ENCODE assay signal across 24 cellular contexts in genomic region chr20:46167080-46167479, GRCh38. TPM values are rescaled to one million over a fixed set of nuclear protein-coding genes. Genes with fewer than 3 reads are reported as not detected.
DNase-seq lines count a peak whose midpoint lies in the region; ATAC-seq, FAIRE-seq and TF ChIP-seq lines count a peak whose summit lies in the region.
"Had no signal": no experiment of that assay in that cellular context is flagged by ENCODE, and none has a peak within 500 bp of the region (broad histone marks: within the 10 kb centered on the region; RNA-seq: fewer than 3 reads in every experiment).

No MANE protein-coding gene starts in this region.

- CTCF ChIA-PET in HCT116 (lab: Charles Lee) (interaction anchor here (0.6 to 1.2 kb wide), 2 partner anchors 140 to 832 kb away, joined by 3 read pairs; no protein-coding TSS in a partner anchor), K562 (lab: Yijun Ruan, JAX; ENCODE audit: low intra/inter-chr PET ratio) (no interaction called here)

- TF ChIP-seq POLR2A in HCT116 (IDR thresholded peaks at IDR 0.05; ENCODE audit: borderline replicate concordance, extremely low read depth, insufficient read depth, insufficient read length) (no peak), K562 (conservative IDR thresholded peaks at IDR 0.05) (no peak)

- H3K9ac ChIP-seq in HCT116 (ENCODE audit: low read length) (no peak overlapping the region), K562 (ENCODE audit: insufficient read depth in 1 of 2, low read depth in 2 of 2, low read length in 2 of 2) (no peak overlapping the region)
- H3K9ac ChIP-seq: BLaER1 treated with 17β-estradiol and CSF1 and Interleukin-3, amounts not matched to agents 10 nM and 100 nM had no signal

- H3K36me3 ChIP-seq in HCT116 (ENCODE audit: control insufficient read depth in 1 of 2, insufficient read depth in 2 of 2, low read length in 2 of 2) = no peaks in the 10 kb centered on the region
- H3K36me3 ChIP-seq in K562 (ENCODE audit: control insufficient read depth, insufficient read depth, low read length) = no peaks in the 10 kb centered on the region
- H3K36me3 ChIP-seq: BE2C; BLaER1 treated with 17β-estradiol and CSF1 and Interleukin-3, amounts not matched to agents 10 nM and 100 nM; HAP-1 had no signal

- peak; percentile 52 for FAIRE-seq in HTR-8/SVneo (lab: Jason Lieb, UNC)
- FAIRE-seq in K562 (lab: Jason Lieb, UNC) = no peak
- FAIRE-seq: A549, D721Med, GM12878, GM19239, H54 had no signal

- TF ChIP-seq CTCF in HCT116 (IDR thresholded peaks at IDR 0.05 in 2 of 3, conservative IDR thresholded peaks at IDR 0.05 in 1 of 3; ENCODE audit: borderline replicate concordance in 1 of 3, insufficient read depth in 1 of 3, low read depth in 2 of 3, low read length in 2 of 3) = no peak
- TF ChIP-seq CTCF in K562 (IDR thresholded peaks at IDR 0.05 in 2 of 3, conservative IDR thresholded peaks at IDR 0.05 in 1 of 3; ENCODE audit: insufficient read depth in 2 of 3, low read depth in 1 of 3, low read length in 3 of 3) = no peak

- H2AFZ ChIP-seq in HCT116 (ENCODE audit: low read depth, low read length, poor library complexity, severe bottlenecking) (no peak overlapping the region), K562 (ENCODE audit: low read depth, low read length) (no peak overlapping the region)
- H2AFZ ChIP-seq: GM23338 had no signal

- H3K4me1 ChIP-seq in HCT116 (ENCODE audit: control insufficient read depth in 1 of 2, insufficient read depth in 2 of 2, low read length in 2 of 2) = peaks cover 0 to 5% of the 10 kb centered on the region in 2 experiments; a peak in 3 of 4 replicates
- no peaks in the 10 kb centered on the region for H3K4me1 ChIP-seq in K562 (replicated peaks in 1 of 2; ENCODE audit: control insufficient read depth in 2 of 2, insufficient read depth in 2 of 2, low read length in 2 of 2)
- H3K4me1 ChIP-seq: A549; BLaER1 treated with 17β-estradiol and CSF1 and Interleukin-3, amounts not matched to agents 10 nM and 100 nM; HAP-1 had no signal

- TF ChIP-seq EP300 in K562 (IDR thresholded peaks at IDR 0.05; ENCODE audit: low read length) = no peak

- H3K27me3 ChIP-seq in HCT116 (ENCODE audit: insufficient read depth, low read length) (peaks cover 19% of the 10 kb centered on the region), K562 (ENCODE audit: control insufficient read depth in 2 of 2, insufficient read depth in 2 of 2, low read length in 2 of 2) (peaks cover 0 to 58% of the 10 kb centered on the region in 2 experiments; a peak in 4 of 5 replicates)
- H3K27me3 ChIP-seq: BE2C; BLaER1 treated with 17β-estradiol and CSF1 and Interleukin-3, amounts not matched to agents 10 nM and 100 nM had no signal

- H3K4me2 ChIP-seq in HCT116 (ENCODE audit: low read length) (no peak overlapping the region), K562 (ENCODE audit: insufficient read depth, low read length) (no peak overlapping the region)
- H3K4me2 ChIP-seq: A549; BLaER1 treated with 17β-estradiol and CSF1 and Interleukin-3, amounts not matched to agents 10 nM and 100 nM; GM23338 had no signal

- TF ChIP-seq RAD21 in HCT116 (IDR thresholded peaks at IDR 0.05; ENCODE audit: low read depth) = no peak
- TF ChIP-seq RAD21 in K562 (CRISPR knock-in tag; conservative IDR thresholded peaks at IDR 0.05 in 1 of 2, IDR thresholded peaks at IDR 0.05 in 1 of 2) = no peak

- intact Hi-C loops in HCT116 (cut with micrococcal nuclease) (no loop called here), K562 (cut with micrococcal nuclease) (no loop called here), cardiac septum (cut with DNase I) (no loop called here)

- BruUV-seq in HCT116 (replicated peaks; lab: Mats Ljungman, UMichigan) (no TSS peak), K562 (replicated peaks; lab: Mats Ljungman, UMichigan) (no TSS peak)

- in situ Hi-C loops in K562 (cut with MboI) = no loop called here

- H3K27ac ChIP-seq in HCT116 (ENCODE audit: low read depth, low read length) (no peak overlapping the region), K562 (ENCODE audit: extremely low read depth, low read depth, low read length) (no peak overlapping the region)
- H3K27ac ChIP-seq: A549; BLaER1 treated with 17β-estradiol and CSF1 and Interleukin-3, amounts not matched to agents 10 nM and 100 nM had no signal

- H3K4me3 ChIP-seq in HCT116 (replicated peaks in 1 of 2; ENCODE audit: low read depth in 1 of 2, low read length in 2 of 2) (no peak overlapping the region), K562 (no peak overlapping the region)
- H3K4me3 ChIP-seq: A549; BLaER1 treated with 17β-estradiol and CSF1 and Interleukin-3, amounts not matched to agents 10 nM and 100 nM; GM12878; GM23338; HAP-1 had no signal

- no peaks in the 10 kb centered on the region for H3K79me2 ChIP-seq in HCT116 (ENCODE audit: insufficient read depth, low read length)
- no peaks in the 10 kb centered on the region for H3K79me2 ChIP-seq in K562 (ENCODE audit: control insufficient read depth, insufficient read depth, low read length)

- no peak for DNase-seq in HCT116 (ENCODE audit: low read depth, low spot score)
- DNase-seq in HTR-8/SVneo (ENCODE audit: insufficient read length, low spot score) = no peak
- no peak for DNase-seq in K562 (ENCODE audit: extremely low read depth in 1 of 4, low spot score in 3 of 4)
- no peak for DNase-seq in stimulated activated CD4-positive, alpha-beta T cell treated with anti-CD3 and anti-CD28 coated beads, Interleukin-12 subunit alpha, Interleukin-12 subunit beta, amount 100 ng/mL, for 4 hours
- DNase-seq in NAMALWA (ENCODE audit: low spot score) = no peak
- no peak for DNase-seq in cardiac septum (ENCODE audit: low spot score)
- DNase-seq: 8988T; ACHN; AML-193; BE2C; CD4-positive, alpha-beta T cell; CD8-positive, alpha-beta memory T cell; DMS 273 treated with DMSO at 0.1 percent for 48 hours; DMS79; EL; GDM1 had no signal

- RAD21 ChIA-PET in HCT116 (lab: Charles Lee; ENCODE audit: low non-redundant PET in 1 of 2, low total read pairs in 2 of 2, uncharacterized antibody in 2 of 2, unreplicated experiment in 2 of 2) = no interaction called here

- no peaks in the 10 kb centered on the region for H3K9me1 ChIP-seq in K562 (ENCODE audit: control insufficient read depth, insufficient read depth, low read length)

- H3K9me3 ChIP-seq in HCT116 (ENCODE audit: control insufficient read depth in 1 of 2, insufficient read depth in 1 of 2, low read depth in 1 of 2, low read length in 2 of 2) (no peaks in the 10 kb centered on the region), K562 (replicated peaks; ENCODE audit: control insufficient read depth, insufficient read depth, low read depth, low read length) (no peaks in the 10 kb centered on the region)
- H3K9me3 ChIP-seq: A549; BE2C; BLaER1 treated with 17β-estradiol and CSF1 and Interleukin-3, amounts not matched to agents 10 nM and 100 nM; HAP-1 had no signal

- H4K20me1 ChIP-seq in HCT116 (ENCODE audit: insufficient read depth) = no peaks in the 10 kb centered on the region
- H4K20me1 ChIP-seq in K562 (replicated peaks; ENCODE audit: control insufficient read depth, insufficient read depth, low read length) = peaks cover 8% of the 10 kb centered on the region; the same call in 1 of the 2 replicates

- no peaks in the 10 kb centered on the region for H3K9me2 ChIP-seq in HCT116 (ENCODE audit: insufficient read depth)

- POLR2A ChIA-PET in HCT116 (lab: Charles Lee) = interaction anchor here (0.9 kb wide), 1 partner anchor 15 kb away, joined by 4 read pairs; no protein-coding TSS in a partner anchor
- POLR2A ChIA-PET in K562 (lab: Yijun Ruan, JAX) = interaction anchor here (1.3 to 1.7 kb wide), 3 partner anchors 10 to 14 kb away, joined by 3 to 6 read pairs (median 4); no protein-coding TSS in a partner anchor

- ATAC-seq in HCT116 (0 out of 2 replicates have a peak, but pooled peaks have one; percentile 11), K562 (no peak)
- ATAC-seq: A549, GM12878, GM23338 had no signal

TF ChIP-seq in HCT116, 20 proteins besides CTCF, POLR2A, EP300 and RAD21 (continues in another document):
- TF ChIP-seq SRF (IDR thresholded peaks at IDR 0.05; ENCODE audit: low read depth) (no peak), ZFX (IDR thresholded peaks at IDR 0.05) (no peak), YY1 (IDR thresholded peaks at IDR 0.05; ENCODE audit: extremely low read depth, insufficient replicate concordance, low read depth, low read length) (no peak), EZH2phosphoT487 (IDR thresholded peaks at IDR 0.05; ENCODE audit: borderline replicate concordance) (no peak), FOSL1 (IDR thresholded peaks at IDR 0.05; ENCODE audit: low read depth) (no peak), CEBPB (IDR thresholded peaks at IDR 0.05; ENCODE audit: low read depth) (no peak), ZNF274 (IDR thresholded peaks at IDR 0.05; ENCODE audit: low read depth, low read length) (no peak)

TF ChIP-seq in K562, 482 proteins besides CTCF, POLR2A, EP300 and RAD21 (continues in another document):
- TF ChIP-seq WHSC1 (IDR thresholded peaks at IDR 0.05; ENCODE audit: low read length) (no peak), DMBX1 (CRISPR knock-in tag; IDR thresholded peaks at IDR 0.05; ENCODE audit: borderline replicate concordance) (no peak), HMG20B (CRISPR knock-in tag; IDR thresholded peaks at IDR 0.05) (no peak), RBM25 (IDR thresholded peaks at IDR 0.05; ENCODE audit: low read depth, low read length, severe bottlenecking) (peak; percentile 92), TAF9B (IDR thresholded peaks at IDR 0.05; ENCODE audit: partially characterized antibody) (no peak)

RNA-seq across cellular contexts. Expression of gene CD40, which starts 49.0 kb away (rescaled TPM):
- 21.3 TPM for total RNA-seq in HCT116 (2021; ENCODE audit: unreplicated experiment)
- 29.4 and 30.2 TPM in 2 replicates for polyA plus RNA-seq in HCT116 (2012)
- total RNA-seq in K562 (2011; cell fraction: chromatin; rRNA removed; ENCODE audit: low replicate concordance) = 2.4 and 5.1 TPM in 2 replicates
- total RNA-seq in K562 (2011; cell fraction: nucleolus; rRNA removed) = 2.4 and 4.5 TPM in 2 replicates
- total RNA-seq in K562 (2011; cell fraction: nucleoplasm; rRNA removed) = 5.8 and 6.6 TPM in 2 replicates
- total RNA-seq in K562 (2014; rRNA removed) = 1.5 and 1.6 TPM in 2 replicates
- total RNA-seq in K562 (2014; rRNA removed; fragmentation: Illumina TruSeq; extraction: Trizol) = 1.1 and 1.3 TPM in 2 replicates
- total RNA-seq in K562 (2015; rRNA removed; fragmentation: Illumina TruSeq; extraction: Trizol) = 0.64 and 0.76 TPM in 2 replicates
- total RNA-seq in K562 (2021) = 2.0 and 2.1 TPM in 2 replicates
- polyA plus RNA-seq in K562 (2011; rRNA removed) = 2.2 and 3.7 TPM in 2 replicates
- polyA plus RNA-seq in K562 (2011; cell fraction: cytosol; rRNA removed) = 2.5 and 4.8 TPM in 2 replicates
- polyA plus RNA-seq in K562 (2011; cell fraction: nucleus; rRNA removed) = 3.0 and 4.6 TPM in 2 replicates
- polyA plus RNA-seq in K562 (2012) = 1.7 and 4.9 TPM in 2 replicates
- 1.9 TPM in 2 replicates for polyA plus RNA-seq in K562 (2014; fragmentation: Illumina TruSeq; extraction: Trizol)
- polyA plus RNA-seq in K562 (2014; fragmentation: Nextera tagmentation; extraction: Ambion mirVana) = 1 to 10 TPM; 1.0 to 1.6 TPM
- 2.3 and 2.9 TPM in 2 replicates for polyA plus RNA-seq in K562 (2014; rRNA removed)
- 0.75 and 1.5 TPM in 2 replicates for polyA minus RNA-seq in K562 (2011; rRNA and poly(A)+ RNA removed)
- 0.67 and 1.5 TPM in 2 replicates for polyA minus RNA-seq in K562 (2011; cell fraction: cytosol; rRNA and poly(A)+ RNA removed)
- polyA minus RNA-seq in K562 (2011; cell fraction: nucleus; rRNA and poly(A)+ RNA removed) = 0.89 and 2.4 TPM in 2 replicates
- 3.8 TPM for total RNA-seq in cardiac septum
